8 cellular contexts compared by ENCODE assay signal in genomic region chr2:223101340-223102039, GRCh38. TPM values are rescaled to one million over a fixed set of nuclear protein-coding genes. Genes with fewer than 3 reads are reported as not detected.
DNase-seq lines count a peak whose midpoint lies in the region; ATAC-seq, FAIRE-seq and TF ChIP-seq lines count a peak whose summit lies in the region.

No MANE protein-coding gene starts in this region.

- H3K36me3 ChIP-seq in pancreas: no peaks in the 10 kb centered on the region
- H3K36me3 ChIP-seq in vagina: no peaks in the 10 kb centered on the region

- H3K9me3 ChIP-seq in pancreas (no peaks in the 10 kb centered on the region), vagina (no peaks in the 10 kb centered on the region)

- no peak for TF ChIP-seq POLR2A in vagina (IDR thresholded peaks at IDR 0.05)

- no peak overlapping the region for H3K27ac Mint-ChIP-seq in activated T-helper 2 cell treated with anti-CD3 and anti-CD28 coated beads, Interferon-gamma antibody, Interleukin-2, Interleukin-4, amounts not matched to agents 10 μg/mL and 5 μg/mL and 100 μg/mL, durations not matched to agents 14 hours and 24 hours and 36 hours

- H3K27ac ChIP-seq in pancreas (no peak overlapping the region), vagina (no peak overlapping the region)

- peak; percentile 43 for DNase-seq in AG10803 (ENCODE audit: low read depth)
- DNase-seq in NCI-H526 treated with DMSO at 0.1 percent for 48 hours (lab: John Stamatoyannopoulos, UW): peak; percentile 17
- DNase-seq in pancreas: peak in 4 of 6 donors; percentile 22 to 74 (median 36)
- no peak for DNase-seq in vagina (ENCODE audit: extremely low spot score in 2 of 2)
- no peak for DNase-seq in activated T-helper 2 cell treated with anti-CD3 and anti-CD28 coated beads, Interferon-gamma antibody, Interleukin-2, Interleukin-4, amounts not matched to agents 10 μg/mL and 5 μg/mL and 100 μg/mL, durations not matched to agents 14 hours and 24 hours and 36 hours (ENCODE audit: low spot score)

- peak; percentile 60 for TF ChIP-seq CTCF in AG10803 (conservative IDR thresholded peaks at IDR 0.05; ENCODE audit: low read length)
- peak in 3 of 4 donors; percentile 24 to 30 (median 25) for TF ChIP-seq CTCF in pancreas (IDR thresholded peaks at IDR 0.05)
- TF ChIP-seq CTCF in vagina (IDR thresholded peaks at IDR 0.05): no peak

- H3K27me3 ChIP-seq in pancreas (no peaks in the 10 kb centered on the region), vagina (no peaks in the 10 kb centered on the region)

- no peak for FAIRE-seq in pancreas (lab: Jason Lieb, UNC)

- intact Hi-C loops in pancreas (cut with DNase I) (loop anchor here in 1 of 3 donors (10.0 kb wide), 1 partner anchor 127 kb away; no protein-coding TSS in a partner anchor), vagina (cut with DNase I) (loop anchor here (10.0 kb wide), 1 partner anchor 127 kb away; no protein-coding TSS in a partner anchor)
- intact Hi-C loops in activated T-helper 2 cell treated with anti-CD3 and anti-CD28 coated beads, Interferon-gamma antibody, Interleukin-2, Interleukin-4, amounts not matched to agents 10 μg/mL and 5 μg/mL and 100 μg/mL, durations not matched to agents 14 hours and 24 hours and 36 hours (cut with micrococcal nuclease): loop anchor here (10.0 kb wide), 1 partner anchor 127 kb away; no protein-coding TSS in a partner anchor

- no peaks in the 10 kb centered on the region for H3K36me3 Mint-ChIP-seq in activated T-helper 2 cell treated with anti-CD3 and anti-CD28 coated beads, Interferon-gamma antibody, Interleukin-2, Interleukin-4, amounts not matched to agents 10 μg/mL and 5 μg/mL and 100 μg/mL, durations not matched to agents 14 hours and 24 hours and 36 hours (ENCODE audit: low read depth)

- no peaks in the 10 kb centered on the region for H3K9me3 Mint-ChIP-seq in activated T-helper 2 cell treated with anti-CD3 and anti-CD28 coated beads, Interferon-gamma antibody, Interleukin-2, Interleukin-4, amounts not matched to agents 10 μg/mL and 5 μg/mL and 100 μg/mL, durations not matched to agents 14 hours and 24 hours and 36 hours

- ATAC-seq in GM18858 (IDR thresholded peaks at IDR 0.05; ENCODE audit: unreplicated experiment) (peak; percentile 82), HG02970 (IDR thresholded peaks at IDR 0.05; ENCODE audit: low FRiP score, unreplicated experiment) (peak; percentile 56), esophagus mucosa (peak; percentile 52), pancreas (peak; percentile 78 to 83 (median 82))

- H3K4me1 Mint-ChIP-seq in activated T-helper 2 cell treated with anti-CD3 and anti-CD28 coated beads, Interferon-gamma antibody, Interleukin-2, Interleukin-4, amounts not matched to agents 10 μg/mL and 5 μg/mL and 100 μg/mL, durations not matched to agents 14 hours and 24 hours and 36 hours (ENCODE audit: low read depth): no peaks in the 10 kb centered on the region

- no peak overlapping the region for H3K4me3 Mint-ChIP-seq in activated T-helper 2 cell treated with anti-CD3 and anti-CD28 coated beads, Interferon-gamma antibody, Interleukin-2, Interleukin-4, amounts not matched to agents 10 μg/mL and 5 μg/mL and 100 μg/mL, durations not matched to agents 14 hours and 24 hours and 36 hours (ENCODE audit: low read depth)

- WGBS in pancreas, 2 donors: 46 to 47% methylated on average over 4 of the region's 4 CpGs

- no peaks in the 10 kb centered on the region for H3K27me3 Mint-ChIP-seq in activated T-helper 2 cell treated with anti-CD3 and anti-CD28 coated beads, Interferon-gamma antibody, Interleukin-2, Interleukin-4, amounts not matched to agents 10 μg/mL and 5 μg/mL and 100 μg/mL, durations not matched to agents 14 hours and 24 hours and 36 hours (ENCODE audit: low read depth)

- peaks cover 8 to 17% (median 14%) of the 10 kb centered on the region in 3 donors for H3K4me1 ChIP-seq in pancreas
- no peaks in the 10 kb centered on the region for H3K4me1 ChIP-seq in vagina

- no peak overlapping the region for H3K4me3 ChIP-seq in AG10803 (ENCODE audit: low read length)
- no peak overlapping the region for H3K4me3 ChIP-seq in pancreas
- H3K4me3 ChIP-seq in vagina: no peak overlapping the region

RNA-seq across cellular contexts. Expression of gene KCNE4, which starts 49.5 kb away (rescaled TPM):
- total RNA-seq in esophagus mucosa (0.12 TPM), pancreas (10 to 100 TPM in 1 of 6 donors, 1 to 10 TPM in 4, under 1 TPM in 1; 0.75 to 25.2 (median 2.1) TPM), vagina (4.9 TPM)
- polyA plus RNA-seq in pancreas: 1 to 10 TPM; 1.9 to 2.8 TPM
- not detected in 2 replicates for total RNA-seq in activated T-helper 2 cell treated with anti-CD3 and anti-CD28 coated beads, Interferon-gamma antibody, Interleukin-2, Interleukin-4, amounts not matched to agents 10 μg/mL and 5 μg/mL and 100 μg/mL, durations not matched to agents 14 hours and 24 hours and 36 hours

Comparison
In these comparisons a context has a peak if more than half of its experiments do, and no peak if none do; other contexts are left out.
1. DNase-seq: peak in AG10803 (single experiment), NCI-H526 treated with DMSO at 0.1 percent for 48 hours (single experiment) and pancreas (4 of 6); none in vagina (0 of 2) and activated T-helper 2 cell treated with anti-CD3 and anti-CD28 coated beads, Interferon-gamma antibody, Interleukin-2, Interleukin-4, amounts not matched to agents 10 μg/mL and 5 μg/mL and 100 μg/mL, durations not matched to agents 14 hours and 24 hours and 36 hours (single experiment).
2. CTCF ChIP-seq: peak in AG10803 (single experiment) and pancreas (3 of 4); none in vagina (0 of 3).
3. Peak in every context shown above with its lines, with median percentiles within 50 percentile points of each other: ATAC-seq.